In the genomic region with DNA sequence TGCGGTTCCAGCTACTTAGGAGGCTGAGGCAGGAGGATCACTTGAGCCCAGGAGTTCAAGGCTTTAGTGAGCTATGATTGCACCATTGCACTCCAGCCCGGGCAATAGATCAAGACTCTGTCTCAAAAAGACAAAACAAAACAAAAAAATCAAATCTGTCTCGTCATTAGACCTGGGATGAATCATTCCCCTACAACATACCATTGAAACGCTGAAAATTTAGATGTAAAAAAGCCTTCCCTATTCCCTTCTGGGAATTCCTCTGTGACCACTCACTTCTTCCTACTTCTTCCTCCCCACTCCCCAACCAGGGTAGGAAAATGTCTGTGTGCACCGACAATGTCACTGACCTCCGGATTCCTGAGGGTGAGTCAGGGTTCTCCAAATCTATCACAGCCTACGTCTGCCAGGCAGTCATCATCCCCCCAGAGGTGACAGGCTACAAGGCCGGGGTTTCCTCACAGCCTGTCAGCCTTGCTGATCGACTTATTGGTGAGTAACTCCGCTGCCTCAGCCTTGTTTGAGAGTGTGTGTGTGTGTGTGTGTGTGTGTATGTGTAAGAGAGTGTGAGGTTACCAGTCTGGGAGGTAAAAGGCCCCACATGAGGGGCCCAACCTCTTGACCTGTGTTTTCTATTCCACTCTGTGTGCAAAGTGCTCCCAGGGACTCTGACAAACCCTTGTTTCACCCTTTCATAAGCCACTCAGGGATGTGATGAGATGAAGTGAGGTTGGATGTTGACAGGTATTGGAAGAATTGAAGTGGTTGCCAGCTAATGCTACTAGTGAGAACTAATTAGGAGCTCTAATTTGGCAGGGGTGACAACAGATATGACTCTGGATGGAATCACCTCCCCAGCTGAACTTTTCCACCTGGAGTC, we compare ENCODE assay signal across 8 cellular contexts. TPM values are rescaled to one million over a fixed set of nuclear protein-coding genes. Genes with fewer than 3 reads are reported as not detected.
A peak's percentile ranks its signal among the peaks of the same experiment; 100 is the strongest.
DNase-seq lines count a peak whose midpoint lies in the region; ATAC-seq, FAIRE-seq and TF ChIP-seq lines count a peak whose summit lies in the region.

No MANE protein-coding gene starts in this region.

- no peak for ATAC-seq in GM18505 (IDR thresholded peaks at IDR 0.05; ENCODE audit: unreplicated experiment)

- H3K4me3 ChIP-seq in choroid plexus epithelial cell (ENCODE audit: low read depth, low read length), result no peak overlapping the region

- DNase-seq in AG08396 (ENCODE audit: low spot score), result peak; percentile 91
- peak; percentile 81 for DNase-seq in HTR-8/SVneo (ENCODE audit: insufficient read length, low spot score)
- peak; percentile 96 for DNase-seq in choroid plexus epithelial cell (ENCODE audit: low read depth)
- peak; percentile 81 for DNase-seq in mesenteric fat pad (ENCODE audit: low spot score)
- DNase-seq in C1 segment of cervical spinal cord (lab: John Stamatoyannopoulos, UW), result no peak
- no peak for DNase-seq in middle frontal gyrus (ENCODE audit: extremely low spot score, low spot score)
- no peak for DNase-seq in SK-N-DZ (ENCODE audit: low spot score)

- no peak for TF ChIP-seq CTCF in choroid plexus epithelial cell (conservative IDR thresholded peaks at IDR 0.05; ENCODE audit: low read depth, low read length)

- no peak for TF ChIP-seq POLR2A in GM18505 (IDR thresholded peaks at IDR 0.05; ENCODE audit: borderline replicate concordance, extremely low read depth, insufficient read depth, insufficient read length)

- FAIRE-seq in HTR-8/SVneo (lab: Jason Lieb, UNC), result no peak

RNA-seq across cellular contexts. Expression of gene SARS1, which starts 16.3 kb away (rescaled TPM):
- total RNA-seq in mesenteric fat pad, result 119 TPM
- 236 and 294 TPM in 2 replicates for polyA plus RNA-seq in SK-N-DZ (2014; cell fraction: cytosol; rRNA removed)
- polyA plus RNA-seq in SK-N-DZ (2014; cell fraction: nucleus; rRNA removed), result 179 and 180 TPM in 2 replicates

RNA-seq across cellular contexts. Expression of gene CELSR2, which starts 51.9 kb away (rescaled TPM):
- total RNA-seq in mesenteric fat pad, result 1.5 TPM
- 13.3 and 16.5 TPM in 2 replicates for polyA plus RNA-seq in SK-N-DZ (2014; cell fraction: cytosol; rRNA removed)
- 19.1 and 33.5 TPM in 2 replicates for polyA plus RNA-seq in SK-N-DZ (2014; cell fraction: nucleus; rRNA removed)

Comparison
In these comparisons a context has a peak if more than half of its experiments do, and no peak if none do; other contexts are left out.
1. DNase-seq: peak in AG08396 (single experiment), HTR-8/SVneo (single experiment), choroid plexus epithelial cell (single experiment) and mesenteric fat pad (single experiment); none in C1 segment of cervical spinal cord (0 of 14), middle frontal gyrus (single experiment) and SK-N-DZ (single experiment).